In genomic region chr16:54094641-54095040, GRCh38 we compare ENCODE assay signal across 19 cellular contexts.
"Had no signal": no experiment of that assay in that cellular context is flagged by ENCODE, and none has a peak within 500 bp of the region (broad histone marks: within the 10 kb centered on the region; RNA-seq: fewer than 3 reads in every experiment).

No MANE protein-coding gene starts in this region.

- H3K4me1 ChIP-seq: esophagus muscularis mucosa, foreskin keratinocyte, gastroesophageal sphincter, heart left ventricle, left lung had no signal

- H3K4me3 ChIP-seq: coronary artery, dorsolateral prefrontal cortex, esophagus muscularis mucosa, gastroesophageal sphincter, heart left ventricle, hepatocyte, left lung, lung, mucosa of descending colon had no signal

- H3K36me3 ChIP-seq: esophagus muscularis mucosa, left lung had no signal

- H3K4me2 ChIP-seq: hepatocyte had no signal

- H3K4me3 Mint-ChIP-seq: immature natural killer cell, mesothelial cell of epicardium had no signal

- H3K4me1 Mint-ChIP-seq: immature natural killer cell had no signal

- ATAC-seq: foreskin keratinocyte, gastroesophageal sphincter, heart left ventricle, left cardiac atrium, left lung, left ventricle myocardium superior, mucosa of descending colon had no signal

- H3K9me3 ChIP-seq: mucosa of descending colon had no signal

- H3K79me2 ChIP-seq: hepatocyte had no signal

- H3K27ac Mint-ChIP-seq: mesothelial cell of epicardium had no signal

- H3K27ac ChIP-seq: coronary artery, dorsolateral prefrontal cortex, esophagus muscularis mucosa, foreskin keratinocyte, gastroesophageal sphincter, heart left ventricle, hepatocyte, left lung had no signal

- H3K27me3 ChIP-seq: dorsolateral prefrontal cortex, esophagus muscularis mucosa, foreskin keratinocyte, gastroesophageal sphincter, heart left ventricle, hepatocyte, left lung had no signal

- DNase-seq: dermis blood vessel endothelial cell; dorsolateral prefrontal cortex; effector CD4-positive, alpha-beta T cell; effector memory CD4-positive, alpha-beta T cell; foreskin keratinocyte; heart left ventricle; hypothalamus; immature natural killer cell; left cardiac atrium; left lung; left ventricle myocardium superior; mesenchymal stem cell; mucosa of descending colon had no signal

- H2AFZ ChIP-seq: hepatocyte had no signal
